1 cellular context compared by ENCODE assay signal in genomic region chr17:18314731-18315497, GRCh38.
TF ChIP-seq lines count a peak whose summit lies in the region.

Gene SMCR8 (plus strand): TSS chr17:18315293. CDS start chr17:18315790, 497 bp downstream.
Gene TOP3A (minus strand): TSS chr17:18314994. CDS start chr17:18314778, 216 bp downstream.

TF ChIP-seq in K562, 482 proteins besides CTCF, POLR2A, EP300 and RAD21 (continued from another document and continues in another):
- TF ChIP-seq CREB3 (tag; conservative IDR thresholded peaks at IDR 0.05; ENCODE audit: low read depth) (no peak), ZNF143 (CRISPR knock-in tag; IDR thresholded peaks at IDR 0.05) (peak; percentile 92), SFPQ (IDR thresholded peaks at IDR 0.05; ENCODE audit: low read depth, low read length) (no peak), NFE2L1 (tag; IDR thresholded peaks at IDR 0.05; ENCODE audit: borderline replicate concordance, low read depth) (no peak), CBX2 (IDR thresholded peaks at IDR 0.05; ENCODE audit: insufficient read depth, low read length, poor library complexity, severe bottlenecking) (no peak), NCOR1 (IDR thresholded peaks at IDR 0.05) (no peak), DEAF1 (CRISPR knock-in tag; IDR thresholded peaks at IDR 0.05) (no peak), ZNF277 (CRISPR knock-in tag; IDR thresholded peaks at IDR 0.05; ENCODE audit: borderline replicate concordance) (no peak), E2F8 (IDR thresholded peaks at IDR 0.05; ENCODE audit: low read depth, partially characterized antibody) (peak; percentile 96), XRCC5 (IDR thresholded peaks at IDR 0.05; ENCODE audit: low read depth, low read length) (no peak), ERF (CRISPR knock-in tag; IDR thresholded peaks at IDR 0.05) (no peak), ZKSCAN8 (CRISPR knock-in tag; IDR thresholded peaks at IDR 0.05) (no peak), ETV6 (IDR thresholded peaks at IDR 0.05; ENCODE audit: borderline replicate concordance in 1 of 2, low read depth in 2 of 2, low read length in 1 of 2) (no peak), ETV6 (CRISPR knock-in tag; IDR thresholded peaks at IDR 0.05; ENCODE audit: borderline replicate concordance) (no peak), CREB3L1 (IDR thresholded peaks at IDR 0.05; ENCODE audit: borderline replicate concordance, low read depth) (peak; percentile 79), VEZF1 (CRISPR knock-in tag; IDR thresholded peaks at IDR 0.05) (peak; percentile 84), ZNF146 (CRISPR knock-in tag; IDR thresholded peaks at IDR 0.05; ENCODE audit: unreplicated experiment) (no peak), ZNF124 (CRISPR knock-in tag; IDR thresholded peaks at IDR 0.05) (no peak), HDAC2 (IDR thresholded peaks at IDR 0.05) (peak; percentile 74; the same call in 1 of the 2 replicates), POLR3G (IDR thresholded peaks at IDR 0.05; ENCODE audit: extremely low read depth, insufficient read length, insufficient replicate concordance) (no peak), MTA2 (IDR thresholded peaks at IDR 0.05; ENCODE audit: low read depth) (no peak), CHD7 (IDR thresholded peaks at IDR 0.05; ENCODE audit: low read depth, low read length) (no peak), ZNF668 (CRISPR knock-in tag; IDR thresholded peaks at IDR 0.05) (no peak), NBN (IDR thresholded peaks at IDR 0.05; ENCODE audit: low read depth) (no peak), IRF9 (tag; IDR thresholded peaks at IDR 0.05) (no peak)
